ENCODE assay signal across 8 cellular contexts in genomic region chr5:82351754-82352145, GRCh38.
A peak's percentile ranks its signal among the peaks of the same experiment; 100 is the strongest.
DNase-seq lines count a peak whose midpoint lies in the region; ATAC-seq, FAIRE-seq and TF ChIP-seq lines count a peak whose summit lies in the region.

No MANE protein-coding gene starts in this region.

- H3K36me3 Mint-ChIP-seq in natural killer cell treated with Interleukin-12 subunit alpha and Interleukin-12 subunit beta and Interleukin-15 and Interleukin-18, amount 100 ng/mL, for 72 hours: no peaks in the 10 kb centered on the region

- H4K20me1 ChIP-seq in Loucy (ENCODE audit: insufficient read depth, low read length, poor library complexity, severe bottlenecking): no peaks in the 10 kb centered on the region

- peak; percentile 86 to 94 for ATAC-seq in A549
- peak; percentile 62 to 72 for ATAC-seq in natural killer cell treated with Interleukin-12 subunit alpha and Interleukin-12 subunit beta and Interleukin-15 and Interleukin-18, amount 100 ng/mL, for 72 hours

- TF ChIP-seq EP300 in A549 (IDR thresholded peaks at IDR 0.05) (no peak), esophagus muscularis mucosa (IDR thresholded peaks at IDR 0.05) (no peak)

- 6% methylated on average over 2 of the region's 2 CpGs for WGBS in A549 (ENCODE audit: missing lambda C conversion rate)
- WGBS in esophagus muscularis mucosa: 2% methylated on average over 2 of the region's 2 CpGs
- 6% methylated on average over 2 of the region's 2 CpGs for WGBS in lower leg skin, 2 donors

- no peaks in the 10 kb centered on the region for H3K27me3 Mint-ChIP-seq in natural killer cell treated with Interleukin-12 subunit alpha and Interleukin-12 subunit beta and Interleukin-15 and Interleukin-18, amount 100 ng/mL, for 72 hours

- peak; percentile 89 to 91 for TF ChIP-seq RAD21 in A549 (conservative IDR thresholded peaks at IDR 0.05 in 1 of 2, IDR thresholded peaks at IDR 0.05 in 1 of 2)

- no peaks in the 10 kb centered on the region for H3K36me3 ChIP-seq in Loucy (ENCODE audit: insufficient read depth, low read length)
- no peaks in the 10 kb centered on the region for H3K36me3 ChIP-seq in esophagus muscularis mucosa

- H3K9me3 ChIP-seq in A549 (no peaks in the 10 kb centered on the region), Loucy (ENCODE audit: insufficient read depth, low read depth, low read length) (no peaks in the 10 kb centered on the region), esophagus muscularis mucosa (no peaks in the 10 kb centered on the region)

- H3K79me2 ChIP-seq in Loucy (ENCODE audit: insufficient read depth, low read length): no peaks in the 10 kb centered on the region

- intact Hi-C loops in esophagus muscularis mucosa (cut with DNase I): loop anchor here (5.0 to 10.0 kb wide), 3 partner anchors 291 to 1211 kb away; no protein-coding TSS in a partner anchor
- intact Hi-C loops in lower leg skin (cut with DNase I; ENCODE audit: low total_unique reads): no loop called here

- CTCF ChIA-PET in A549 (lab: Yijun Ruan, JAX): interaction anchor here (0.6 to 5.3 kb wide), 39 partner anchors 9 to 1360 kb away, joined by 3 to 36 read pairs (median 4); no protein-coding TSS in a partner anchor

- H3K9me3 Mint-ChIP-seq in natural killer cell treated with Interleukin-12 subunit alpha and Interleukin-12 subunit beta and Interleukin-15 and Interleukin-18, amount 100 ng/mL, for 72 hours: no peaks in the 10 kb centered on the region

- H3K9ac ChIP-seq in Loucy (ENCODE audit: low read depth, low read length, poor library complexity, severe bottlenecking): no peak overlapping the region

- H3K4me2 ChIP-seq in A549: no peak overlapping the region
- H3K4me2 ChIP-seq in Loucy (ENCODE audit: low read depth, low read length, poor library complexity, severe bottlenecking): no peak overlapping the region

- H2AFZ ChIP-seq in Loucy (ENCODE audit: low read length): no peak overlapping the region

- POLR2A ChIA-PET in A549 (lab: Yijun Ruan, JAX): no interaction called here

- no peaks in the 10 kb centered on the region for H3K9me2 ChIP-seq in Loucy (replicated peaks; ENCODE audit: low read depth, low read length)

- TF ChIP-seq CTCF in A549 (IDR thresholded peaks at IDR 0.05) (peak; percentile 89), GM10266 (IDR thresholded peaks at IDR 0.05; ENCODE audit: control insufficient read depth, insufficient read depth, low read depth, missing control alignments) (peak; percentile 68), Loucy (conservative IDR thresholded peaks at IDR 0.05; ENCODE audit: low read length) (peak; percentile 87), esophagus muscularis mucosa (IDR thresholded peaks at IDR 0.05) (peak; percentile 65 to 82 (median 73)), lower leg skin (IDR thresholded peaks at IDR 0.05) (peak in 1 of 3 donors; percentile 79)

- H3K27me3 ChIP-seq in Loucy (ENCODE audit: insufficient read depth, low read length, poor library complexity, severe bottlenecking) (no peaks in the 10 kb centered on the region), esophagus muscularis mucosa (no peaks in the 10 kb centered on the region)

- H3K4me3 ChIP-seq in A549 (no peak overlapping the region), Loucy (ENCODE audit: low read length, poor library complexity, severe bottlenecking) (no peak overlapping the region), esophagus muscularis mucosa (no peak overlapping the region), lower leg skin (ENCODE audit: low read depth, poor library complexity, severe bottlenecking) (no peak overlapping the region)

- H3K4me1 ChIP-seq in A549 (peaks cover 7% of the 10 kb centered on the region; the same call in 1 of the 3 replicates), Loucy (ENCODE audit: insufficient read depth, low read length, poor library complexity, severe bottlenecking) (peaks cover 15% of the 10 kb centered on the region), esophagus muscularis mucosa (peaks cover 20 to 38% (median 25%) of the 10 kb centered on the region in 4 donors)

- DNase-seq in A549 (ENCODE audit: low read depth in 1 of 2, low spot score in 1 of 2) (peak; percentile 55 to 60), GM10266 (ENCODE audit: extremely low spot score) (peak; percentile 38), HCEC 1CT (peak; percentile 59), SK-N-DZ (ENCODE audit: low spot score) (peak; percentile 61), esophagus muscularis mucosa (ENCODE audit: extremely low spot score) (no peak), lower leg skin (ENCODE audit: low spot score in 2 of 2) (no peak)
- DNase-seq in natural killer cell treated with Interleukin-12 subunit alpha and Interleukin-12 subunit beta and Interleukin-15 and Interleukin-18, amount 100 ng/mL, for 72 hours (ENCODE audit: low spot score): no peak

- H3K27ac Mint-ChIP-seq in natural killer cell treated with Interleukin-12 subunit alpha and Interleukin-12 subunit beta and Interleukin-15 and Interleukin-18, amount 100 ng/mL, for 72 hours: peak overlapping the region; percentile 88 to 89

- H3F3A ChIP-seq in Loucy (ENCODE audit: low read depth): no peaks in the 10 kb centered on the region

- no peak overlapping the region for H3K4me3 Mint-ChIP-seq in natural killer cell treated with Interleukin-12 subunit alpha and Interleukin-12 subunit beta and Interleukin-15 and Interleukin-18, amount 100 ng/mL, for 72 hours

- FAIRE-seq in A549 (lab: Jason Lieb, UNC): peak; percentile 82

- TF ChIP-seq POLR2A in A549 (IDR thresholded peaks at IDR 0.05; ENCODE audit: low read length) (no peak), esophagus muscularis mucosa (IDR thresholded peaks at IDR 0.05; ENCODE audit: low read depth) (no peak), lower leg skin (IDR thresholded peaks at IDR 0.05) (no peak)

- peaks cover 31 to 37% of the 10 kb centered on the region in 2 donors for H3K4me1 Mint-ChIP-seq in natural killer cell treated with Interleukin-12 subunit alpha and Interleukin-12 subunit beta and Interleukin-15 and Interleukin-18, amount 100 ng/mL, for 72 hours (ENCODE audit: low read depth in 2 of 2)

- H3K27ac ChIP-seq in A549 (peak overlapping the region in 1 of 2 experiments; percentile 36; a peak in 3 of 6 replicates), esophagus muscularis mucosa (replicated peaks in 1 of 4) (peak overlapping the region in 2 of 4 donors; percentile 27 to 32)

TF ChIP-seq in A549, 52 proteins besides CTCF, POLR2A, EP300 and RAD21:
- TF ChIP-seq SMC3 (IDR thresholded peaks at IDR 0.05) (peak; percentile 79), CHD2 (IDR thresholded peaks at IDR 0.05; ENCODE audit: low read length, partially characterized antibody) (no peak), NPAS2 (CRISPR knock-in tag; IDR thresholded peaks at IDR 0.05; ENCODE audit: borderline replicate concordance) (no peak), CBX2 (IDR thresholded peaks at IDR 0.05; ENCODE audit: borderline replicate concordance, low read depth) (no peak), ELK1 (IDR thresholded peaks at IDR 0.05; ENCODE audit: low read depth, low read length) (no peak), GATA3 (IDR thresholded peaks at IDR 0.05; ENCODE audit: borderline replicate concordance) (no peak), MAFK (IDR thresholded peaks at IDR 0.05; ENCODE audit: partially characterized antibody) (peak; percentile 87), RNF2 (IDR thresholded peaks at IDR 0.05; ENCODE audit: borderline replicate concordance, low read depth) (no peak)

Comparison
In these comparisons a context has a peak if more than half of its experiments do, and no peak if none do; other contexts are left out.
1. DNase-seq: peak in A549 (2 of 2), GM10266 (single experiment), HCEC 1CT (single experiment) and SK-N-DZ (single experiment); none in esophagus muscularis mucosa (single experiment), natural killer cell treated with Interleukin-12 subunit alpha and Interleukin-12 subunit beta and Interleukin-15 and Interleukin-18, amount 100 ng/mL, for 72 hours (single experiment) and lower leg skin (0 of 2).